8 cellular contexts compared by ENCODE assay signal in the genomic region with DNA sequence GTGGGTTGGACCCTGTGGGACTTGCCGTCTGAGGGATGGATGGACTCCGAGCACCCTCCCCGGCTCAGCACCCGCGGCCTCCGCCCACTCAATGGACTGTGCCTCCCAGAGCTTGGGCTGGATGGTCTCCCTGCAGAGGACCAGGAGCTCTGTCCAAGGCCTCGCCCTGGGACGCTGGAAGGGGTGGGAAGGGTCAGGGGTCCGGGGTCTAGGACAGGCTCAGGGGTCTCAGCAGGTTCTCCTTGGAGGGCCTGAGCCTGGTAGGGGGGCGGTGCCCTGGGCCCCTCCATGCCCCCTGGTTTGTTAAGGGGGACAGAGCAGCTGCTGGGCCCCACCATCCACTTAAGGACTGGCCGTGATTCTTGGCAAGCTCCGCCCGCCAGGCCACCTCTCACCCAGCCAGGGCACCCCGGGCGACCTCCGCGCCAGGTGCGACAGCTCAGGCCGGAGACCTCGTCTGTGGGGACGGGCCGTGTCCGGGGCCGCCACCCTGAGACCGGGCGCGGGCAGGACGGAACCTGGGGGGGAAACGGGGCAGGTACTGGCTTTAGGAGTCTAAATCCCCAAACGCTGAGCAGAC. TPM values are rescaled to one million over a fixed set of nuclear protein-coding genes. Genes with fewer than 3 reads are reported as not detected.
DNase-seq lines count a peak whose midpoint lies in the region; ATAC-seq and TF ChIP-seq lines count a peak whose summit lies in the region.

No MANE protein-coding gene starts in this region.

- 35 to 44% methylated on average over 6 to 30 of the region's 30 CpGs for WGBS in endodermal cell (ENCODE audit: insufficient coverage in 1 of 2, insufficient read length in 1 of 2), 2 experiments

- H3K36me3 ChIP-seq in SJSA1: peaks cover 30% of the 10 kb centered on the region
- H3K36me3 ChIP-seq in endodermal cell (ENCODE audit: control insufficient read depth, insufficient read depth, low read length): no peaks in the 10 kb centered on the region

- H3K9me3 Mint-ChIP-seq in endodermal cell (no peaks in the 10 kb centered on the region), naive B cell (no peaks in the 10 kb centered on the region)

- peaks cover 23% of the 10 kb centered on the region for H3K27me3 Mint-ChIP-seq in endodermal cell (ENCODE audit: insufficient read depth)
- H3K27me3 Mint-ChIP-seq in naive B cell: peaks cover 0 to 33% (median 29%) of the 10 kb centered on the region in 3 donors

- ATAC-seq in HG02870 (IDR thresholded peaks at IDR 0.05; ENCODE audit: unreplicated experiment) (peak; percentile 9), naive B cell (ENCODE audit: low read depth in 2 of 2) (no peak), GM18873 (IDR thresholded peaks at IDR 0.05; ENCODE audit: low FRiP score, unreplicated experiment) (no peak)

- H3K27ac ChIP-seq in SJSA1 (peak overlapping the region; percentile 70), endodermal cell (ENCODE audit: low read depth, low read length) (peak overlapping the region; percentile 75)

- H3K4me3 Mint-ChIP-seq in endodermal cell (peak overlapping the region; percentile 73), naive B cell (peak overlapping the region; percentile 79 to 91 (median 82))

- H3K9me3 ChIP-seq in SJSA1 (replicated peaks): peaks cover 3% of the 10 kb centered on the region; the same call in 1 of the 2 replicates
- H3K9me3 ChIP-seq in endodermal cell (ENCODE audit: control insufficient read depth, low read length): no peaks in the 10 kb centered on the region

- H3K27me3 ChIP-seq in SJSA1 (replicated peaks) (peaks cover 31% of the 10 kb centered on the region), endodermal cell (ENCODE audit: control insufficient read depth, insufficient read depth, low read length, poor library complexity, severe bottlenecking) (peaks cover 18% of the 10 kb centered on the region)

- peaks cover 19% of the 10 kb centered on the region for H3K4me1 ChIP-seq in SJSA1 (replicated peaks)
- H3K4me1 ChIP-seq in endodermal cell (ENCODE audit: control insufficient read depth, insufficient read depth, low read length): peaks cover 6% of the 10 kb centered on the region

- peak overlapping the region; percentile 90 for H3K4me3 ChIP-seq in SJSA1
- peak overlapping the region; percentile 75 for H3K4me3 ChIP-seq in endodermal cell (ENCODE audit: low read length)

- no peak overlapping the region for H3K27ac Mint-ChIP-seq in endodermal cell
- H3K27ac Mint-ChIP-seq in naive B cell: peak overlapping the region in 5 of 6 donors; percentile 33 to 70 (median 65)

- H3K36me3 Mint-ChIP-seq in endodermal cell (ENCODE audit: low read depth) (peaks cover 1% of the 10 kb centered on the region), naive B cell (no peaks in the 10 kb centered on the region)

- peak; percentile 78 for DNase-seq in activated CD8-positive, alpha-beta memory T cell treated with anti-CD3 and anti-CD28 coated beads for 24 hours
- no peak for DNase-seq in activated CD8-positive, alpha-beta memory T cell treated with anti-CD3 and anti-CD28 coated beads, Interleukin-2, amount 50 U/mL, for 48 hours
- peak in 1 of 2 experiments; percentile 19 for DNase-seq in SJSA1 (ENCODE audit: low read depth in 1 of 2, low spot score in 2 of 2)
- peak; percentile 60 for DNase-seq in endodermal cell
- no peak for DNase-seq in naive B cell
- DNase-seq in dedifferentiated amniotic fluid mesenchymal stem cell (ENCODE audit: extremely low spot score): no peak

- H3K9ac ChIP-seq in endodermal cell (ENCODE audit: extremely low read depth, low read length, poor library complexity, severe bottlenecking): peak overlapping the region; percentile 62

- TF ChIP-seq CTCF in endodermal cell (conservative IDR thresholded peaks at IDR 0.05): no peak

- H3K4me1 Mint-ChIP-seq in endodermal cell: peaks cover 6% of the 10 kb centered on the region
- H3K4me1 Mint-ChIP-seq in naive B cell: peaks cover 21 to 43% (median 27%) of the 10 kb centered on the region in 3 donors

RNA-seq across cellular contexts. Expression of gene EXOC3, which starts 29.2 kb away (rescaled TPM):
- total RNA-seq in SJSA1 (2014; rRNA removed; shearing (Covaris generic)): 21.0 and 26.9 TPM in 2 replicates
- 10 to 100 TPM; 38.6 to 53.7 TPM for total RNA-seq in endodermal cell
- 41.4 TPM for polyA plus RNA-seq in endodermal cell (2013, experiment 1 of 2)
- 38.3 TPM for polyA plus RNA-seq in endodermal cell (2013, experiment 2 of 2)
- 10 to 100 TPM; 18.8 to 36.1 (median 22.9) TPM for polyA plus RNA-seq in naive B cell (ENCODE audit: low read depth in 6 of 6)

RNA-seq across cellular contexts. Expression of gene SLC9A3, which starts 52.1 kb away (rescaled TPM):
- 3.1 and 3.7 TPM in 2 replicates for total RNA-seq in SJSA1 (2014; rRNA removed; shearing (Covaris generic))
- 1 to 10 TPM; 1.3 to 1.5 TPM for total RNA-seq in endodermal cell
- 1.5 TPM for polyA plus RNA-seq in endodermal cell (2013, experiment 1 of 2)
- polyA plus RNA-seq in endodermal cell (2013, experiment 2 of 2): 1.4 TPM
- 1 to 10 TPM in 5 of 6 donors, under 1 TPM in 1; 0.84 to 2.1 (median 1.6) TPM for polyA plus RNA-seq in naive B cell (ENCODE audit: low read depth in 6 of 6)

Comparison
In these comparisons a context has a peak if more than half of its experiments do, and no peak if none do; other contexts are left out.
1. DNase-seq: peak in activated CD8-positive, alpha-beta memory T cell treated with anti-CD3 and anti-CD28 coated beads for 24 hours (single experiment) and endodermal cell (single experiment); none in activated CD8-positive, alpha-beta memory T cell treated with anti-CD3 and anti-CD28 coated beads, Interleukin-2, amount 50 U/mL, for 48 hours (single experiment), naive B cell (single experiment) and dedifferentiated amniotic fluid mesenchymal stem cell (single experiment).